1 cellular context compared by ENCODE assay signal in the genomic region with DNA sequence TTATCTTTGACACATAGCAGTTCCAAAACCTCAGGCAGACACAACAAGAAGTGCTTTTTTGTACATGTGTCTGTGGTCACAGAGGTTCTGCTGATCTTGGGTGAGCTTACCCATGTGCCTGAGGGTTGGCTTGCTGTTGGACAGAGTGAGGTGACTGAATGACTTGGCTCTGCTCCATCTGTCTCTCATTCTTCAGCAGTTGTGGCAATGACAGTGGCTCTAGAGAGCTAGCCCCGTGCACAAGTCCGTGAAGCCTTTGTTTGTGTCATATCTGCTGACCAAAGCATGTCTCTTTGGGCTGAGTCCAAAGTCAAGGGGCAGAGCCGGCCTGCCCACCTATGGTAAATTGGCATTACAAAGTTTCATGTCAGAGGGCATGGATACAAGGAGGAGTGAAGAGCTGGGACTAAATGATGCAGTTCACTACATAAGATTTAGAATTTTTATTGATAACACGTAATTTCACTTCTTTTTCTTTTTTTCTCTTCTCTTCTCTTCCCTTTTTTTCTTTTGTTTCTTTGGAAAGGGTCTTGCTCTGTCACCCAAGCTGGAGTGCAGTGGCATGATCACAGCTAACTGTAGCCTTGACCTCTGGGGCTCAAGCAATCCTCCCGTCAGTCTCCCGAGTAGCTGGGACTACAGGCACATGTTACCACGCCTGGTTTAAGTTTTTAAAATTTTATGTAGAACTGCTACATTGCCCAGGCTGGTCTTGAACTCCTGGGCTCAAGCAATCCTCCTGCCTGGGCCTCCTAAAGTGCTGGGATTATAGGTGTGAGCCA.
TF ChIP-seq lines count a peak whose summit lies in the region.

No MANE protein-coding gene starts in this region.

TF ChIP-seq in K562, 482 proteins besides CTCF, POLR2A, EP300 and RAD21 (continued from another document and continues in another):
- TF ChIP-seq, protein P1, sequence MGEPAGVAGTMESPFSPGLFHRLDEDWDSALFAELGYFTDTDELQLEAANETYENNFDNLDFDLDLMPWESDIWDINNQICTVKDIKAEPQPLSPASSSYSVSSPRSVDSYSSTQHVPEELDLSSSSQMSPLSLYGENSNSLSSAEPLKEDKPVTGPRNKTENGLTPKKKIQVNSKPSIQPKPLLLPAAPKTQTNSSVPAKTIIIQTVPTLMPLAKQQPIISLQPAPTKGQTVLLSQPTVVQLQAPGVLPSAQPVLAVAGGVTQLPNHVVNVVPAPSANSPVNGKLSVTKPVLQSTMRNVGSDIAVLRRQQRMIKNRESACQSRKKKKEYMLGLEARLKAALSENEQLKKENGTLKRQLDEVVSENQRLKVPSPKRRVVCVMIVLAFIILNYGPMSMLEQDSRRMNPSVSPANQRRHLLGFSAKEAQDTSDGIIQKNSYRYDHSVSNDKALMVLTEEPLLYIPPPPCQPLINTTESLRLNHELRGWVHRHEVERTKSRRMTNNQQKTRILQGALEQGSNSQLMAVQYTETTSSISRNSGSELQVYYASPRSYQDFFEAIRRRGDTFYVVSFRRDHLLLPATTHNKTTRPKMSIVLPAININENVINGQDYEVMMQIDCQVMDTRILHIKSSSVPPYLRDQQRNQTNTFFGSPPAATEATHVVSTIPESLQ (CRISPR knock-in tag; IDR thresholded peaks at IDR 0.05): no peak
- TF ChIP-seq, protein P2, sequence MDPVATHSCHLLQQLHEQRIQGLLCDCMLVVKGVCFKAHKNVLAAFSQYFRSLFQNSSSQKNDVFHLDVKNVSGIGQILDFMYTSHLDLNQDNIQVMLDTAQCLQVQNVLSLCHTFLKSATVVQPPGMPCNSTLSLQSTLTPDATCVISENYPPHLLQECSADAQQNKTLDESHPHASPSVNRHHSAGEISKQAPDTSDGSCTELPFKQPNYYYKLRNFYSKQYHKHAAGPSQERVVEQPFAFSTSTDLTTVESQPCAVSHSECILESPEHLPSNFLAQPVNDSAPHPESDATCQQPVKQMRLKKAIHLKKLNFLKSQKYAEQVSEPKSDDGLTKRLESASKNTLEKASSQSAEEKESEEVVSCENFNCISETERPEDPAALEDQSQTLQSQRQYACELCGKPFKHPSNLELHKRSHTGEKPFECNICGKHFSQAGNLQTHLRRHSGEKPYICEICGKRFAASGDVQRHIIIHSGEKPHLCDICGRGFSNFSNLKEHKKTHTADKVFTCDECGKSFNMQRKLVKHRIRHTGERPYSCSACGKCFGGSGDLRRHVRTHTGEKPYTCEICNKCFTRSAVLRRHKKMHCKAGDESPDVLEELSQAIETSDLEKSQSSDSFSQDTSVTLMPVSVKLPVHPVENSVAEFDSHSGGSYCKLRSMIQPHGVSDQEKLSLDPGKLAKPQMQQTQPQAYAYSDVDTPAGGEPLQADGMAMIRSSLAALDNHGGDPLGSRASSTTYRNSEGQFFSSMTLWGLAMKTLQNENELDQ (CRISPR knock-in tag; IDR thresholded peaks at IDR 0.05; ENCODE audit: borderline replicate concordance): no peak
- no peak for TF ChIP-seq ZNF707 (CRISPR knock-in tag; conservative IDR thresholded peaks at IDR 0.05)
- no peak for TF ChIP-seq POLR3A (IDR thresholded peaks at IDR 0.05; ENCODE audit: borderline replicate concordance, extremely low read depth, insufficient read depth, insufficient read length)
- TF ChIP-seq BCL6 (CRISPR knock-in tag; IDR thresholded peaks at IDR 0.05): no peak
- TF ChIP-seq, protein P3, sequence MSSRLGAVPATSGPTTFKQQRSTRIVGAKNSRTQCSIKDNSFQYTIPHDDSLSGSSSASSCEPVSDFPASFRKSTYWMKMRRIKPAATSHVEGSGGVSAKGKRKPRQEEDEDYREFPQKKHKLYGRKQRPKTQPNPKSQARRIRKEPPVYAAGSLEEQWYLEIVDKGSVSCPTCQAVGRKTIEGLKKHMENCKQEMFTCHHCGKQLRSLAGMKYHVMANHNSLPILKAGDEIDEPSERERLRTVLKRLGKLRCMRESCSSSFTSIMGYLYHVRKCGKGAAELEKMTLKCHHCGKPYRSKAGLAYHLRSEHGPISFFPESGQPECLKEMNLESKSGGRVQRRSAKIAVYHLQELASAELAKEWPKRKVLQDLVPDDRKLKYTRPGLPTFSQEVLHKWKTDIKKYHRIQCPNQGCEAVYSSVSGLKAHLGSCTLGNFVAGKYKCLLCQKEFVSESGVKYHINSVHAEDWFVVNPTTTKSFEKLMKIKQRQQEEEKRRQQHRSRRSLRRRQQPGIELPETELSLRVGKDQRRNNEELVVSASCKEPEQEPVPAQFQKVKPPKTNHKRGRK (tag; IDR thresholded peaks at IDR 0.05): 0 out of 2 replicates have a peak, but pooled peaks have one; percentile 21
- TF ChIP-seq MYC (IDR thresholded peaks at IDR 0.05; ENCODE audit: low read depth, low read length): 0 out of 2 replicates have a peak, but pooled peaks have one; percentile 36
- no peak for TF ChIP-seq MYC (CRISPR knock-in tag; IDR thresholded peaks at IDR 0.05; ENCODE audit: borderline replicate concordance, low read depth)
- TF ChIP-seq TRIM28 (IDR thresholded peaks at IDR 0.05): no peak
- no peak for TF ChIP-seq GABPB2 (CRISPR knock-in tag; conservative IDR thresholded peaks at IDR 0.05)
- peak; percentile 61; the same call in 1 of the 2 replicates for TF ChIP-seq SMAD4 (CRISPR knock-in tag; conservative IDR thresholded peaks at IDR 0.05)
- TF ChIP-seq, protein P4, sequence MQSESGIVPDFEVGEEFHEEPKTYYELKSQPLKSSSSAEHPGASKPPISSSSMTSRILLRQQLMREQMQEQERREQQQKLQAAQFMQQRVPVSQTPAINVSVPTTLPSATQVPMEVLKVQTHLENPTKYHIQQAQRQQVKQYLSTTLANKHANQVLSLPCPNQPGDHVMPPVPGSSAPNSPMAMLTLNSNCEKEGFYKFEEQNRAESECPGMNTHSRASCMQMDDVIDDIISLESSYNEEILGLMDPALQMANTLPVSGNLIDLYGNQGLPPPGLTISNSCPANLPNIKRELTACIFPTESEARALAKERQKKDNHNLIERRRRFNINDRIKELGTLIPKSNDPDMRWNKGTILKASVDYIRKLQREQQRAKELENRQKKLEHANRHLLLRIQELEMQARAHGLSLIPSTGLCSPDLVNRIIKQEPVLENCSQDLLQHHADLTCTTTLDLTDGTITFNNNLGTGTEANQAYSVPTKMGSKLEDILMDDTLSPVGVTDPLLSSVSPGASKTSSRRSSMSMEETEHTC (IDR thresholded peaks at IDR 0.05): no peak
- TF ChIP-seq, protein P5, sequence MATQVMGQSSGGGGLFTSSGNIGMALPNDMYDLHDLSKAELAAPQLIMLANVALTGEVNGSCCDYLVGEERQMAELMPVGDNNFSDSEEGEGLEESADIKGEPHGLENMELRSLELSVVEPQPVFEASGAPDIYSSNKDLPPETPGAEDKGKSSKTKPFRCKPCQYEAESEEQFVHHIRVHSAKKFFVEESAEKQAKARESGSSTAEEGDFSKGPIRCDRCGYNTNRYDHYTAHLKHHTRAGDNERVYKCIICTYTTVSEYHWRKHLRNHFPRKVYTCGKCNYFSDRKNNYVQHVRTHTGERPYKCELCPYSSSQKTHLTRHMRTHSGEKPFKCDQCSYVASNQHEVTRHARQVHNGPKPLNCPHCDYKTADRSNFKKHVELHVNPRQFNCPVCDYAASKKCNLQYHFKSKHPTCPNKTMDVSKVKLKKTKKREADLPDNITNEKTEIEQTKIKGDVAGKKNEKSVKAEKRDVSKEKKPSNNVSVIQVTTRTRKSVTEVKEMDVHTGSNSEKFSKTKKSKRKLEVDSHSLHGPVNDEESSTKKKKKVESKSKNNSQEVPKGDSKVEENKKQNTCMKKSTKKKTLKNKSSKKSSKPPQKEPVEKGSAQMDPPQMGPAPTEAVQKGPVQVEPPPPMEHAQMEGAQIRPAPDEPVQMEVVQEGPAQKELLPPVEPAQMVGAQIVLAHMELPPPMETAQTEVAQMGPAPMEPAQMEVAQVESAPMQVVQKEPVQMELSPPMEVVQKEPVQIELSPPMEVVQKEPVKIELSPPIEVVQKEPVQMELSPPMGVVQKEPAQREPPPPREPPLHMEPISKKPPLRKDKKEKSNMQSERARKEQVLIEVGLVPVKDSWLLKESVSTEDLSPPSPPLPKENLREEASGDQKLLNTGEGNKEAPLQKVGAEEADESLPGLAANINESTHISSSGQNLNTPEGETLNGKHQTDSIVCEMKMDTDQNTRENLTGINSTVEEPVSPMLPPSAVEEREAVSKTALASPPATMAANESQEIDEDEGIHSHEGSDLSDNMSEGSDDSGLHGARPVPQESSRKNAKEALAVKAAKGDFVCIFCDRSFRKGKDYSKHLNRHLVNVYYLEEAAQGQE (CRISPR knock-in tag; IDR thresholded peaks at IDR 0.05; ENCODE audit: low read depth): no peak
- TF ChIP-seq, protein P6, sequence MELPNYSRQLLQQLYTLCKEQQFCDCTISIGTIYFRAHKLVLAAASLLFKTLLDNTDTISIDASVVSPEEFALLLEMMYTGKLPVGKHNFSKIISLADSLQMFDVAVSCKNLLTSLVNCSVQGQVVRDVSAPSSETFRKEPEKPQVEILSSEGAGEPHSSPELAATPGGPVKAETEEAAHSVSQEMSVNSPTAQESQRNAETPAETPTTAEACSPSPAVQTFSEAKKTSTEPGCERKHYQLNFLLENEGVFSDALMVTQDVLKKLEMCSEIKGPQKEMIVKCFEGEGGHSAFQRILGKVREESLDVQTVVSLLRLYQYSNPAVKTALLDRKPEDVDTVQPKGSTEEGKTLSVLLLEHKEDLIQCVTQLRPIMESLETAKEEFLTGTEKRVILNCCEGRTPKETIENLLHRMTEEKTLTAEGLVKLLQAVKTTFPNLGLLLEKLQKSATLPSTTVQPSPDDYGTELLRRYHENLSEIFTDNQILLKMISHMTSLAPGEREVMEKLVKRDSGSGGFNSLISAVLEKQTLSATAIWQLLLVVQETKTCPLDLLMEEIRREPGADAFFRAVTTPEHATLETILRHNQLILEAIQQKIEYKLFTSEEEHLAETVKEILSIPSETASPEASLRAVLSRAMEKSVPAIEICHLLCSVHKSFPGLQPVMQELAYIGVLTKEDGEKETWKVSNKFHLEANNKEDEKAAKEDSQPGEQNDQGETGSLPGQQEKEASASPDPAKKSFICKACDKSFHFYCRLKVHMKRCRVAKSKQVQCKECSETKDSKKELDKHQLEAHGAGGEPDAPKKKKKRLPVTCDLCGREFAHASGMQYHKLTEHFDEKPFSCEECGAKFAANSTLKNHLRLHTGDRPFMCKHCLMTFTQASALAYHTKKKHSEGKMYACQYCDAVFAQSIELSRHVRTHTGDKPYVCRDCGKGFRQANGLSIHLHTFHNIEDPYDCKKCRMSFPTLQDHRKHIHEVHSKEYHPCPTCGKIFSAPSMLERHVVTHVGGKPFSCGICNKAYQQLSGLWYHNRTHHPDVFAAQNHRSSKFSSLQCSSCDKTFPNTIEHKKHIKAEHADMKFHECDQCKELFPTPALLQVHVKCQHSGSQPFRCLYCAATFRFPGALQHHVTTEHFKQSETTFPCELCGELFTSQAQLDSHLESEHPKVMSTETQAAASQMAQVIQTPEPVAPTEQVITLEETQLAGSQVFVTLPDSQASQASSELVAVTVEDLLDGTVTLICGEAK (IDR thresholded peaks at IDR 0.05): no peak
- TF ChIP-seq, protein P6 (CRISPR knock-in tag; IDR thresholded peaks at IDR 0.05): no peak
- no peak for TF ChIP-seq ZNF184 (CRISPR knock-in tag; IDR thresholded peaks at IDR 0.05)
- no peak for TF ChIP-seq ZNF282 (CRISPR knock-in tag; IDR thresholded peaks at IDR 0.05)
- TF ChIP-seq NRF1 (conservative IDR thresholded peaks at IDR 0.05 in 1 of 2, IDR thresholded peaks at IDR 0.05 in 1 of 2): 0 out of 4 replicates have a peak, but pooled peaks of 1 of the 2 experiments have one; percentile 26
- TF ChIP-seq ZNF785 (CRISPR knock-in tag; IDR thresholded peaks at IDR 0.05): no peak
- no peak for TF ChIP-seq RFX5 (IDR thresholded peaks at IDR 0.05; ENCODE audit: low read depth, low read length)
- peak; percentile 65 for TF ChIP-seq NFIC (IDR thresholded peaks at IDR 0.05)
- no peak for TF ChIP-seq NFIX (CRISPR knock-in tag; IDR thresholded peaks at IDR 0.05; ENCODE audit: low read depth)
- TF ChIP-seq CHCHD3 (CRISPR knock-in tag; IDR thresholded peaks at IDR 0.05): no peak
- no peak for TF ChIP-seq SMARCC2 (IDR thresholded peaks at IDR 0.05; ENCODE audit: low read depth)
- no peak for TF ChIP-seq CREB1 (IDR thresholded peaks at IDR 0.05)
- TF ChIP-seq CREB1 (CRISPR knock-in tag; IDR thresholded peaks at IDR 0.05): no peak
- TF ChIP-seq SOX6 (IDR thresholded peaks at IDR 0.05): peak; percentile 13; the same call in 1 of the 2 replicates
- TF ChIP-seq PML (IDR thresholded peaks at IDR 0.05; ENCODE audit: low read length): no peak
- peak; percentile 26; the same call in 1 of the 2 replicates for TF ChIP-seq C11orf30 (IDR thresholded peaks at IDR 0.05; ENCODE audit: low read depth)
